In the genomic region with DNA sequence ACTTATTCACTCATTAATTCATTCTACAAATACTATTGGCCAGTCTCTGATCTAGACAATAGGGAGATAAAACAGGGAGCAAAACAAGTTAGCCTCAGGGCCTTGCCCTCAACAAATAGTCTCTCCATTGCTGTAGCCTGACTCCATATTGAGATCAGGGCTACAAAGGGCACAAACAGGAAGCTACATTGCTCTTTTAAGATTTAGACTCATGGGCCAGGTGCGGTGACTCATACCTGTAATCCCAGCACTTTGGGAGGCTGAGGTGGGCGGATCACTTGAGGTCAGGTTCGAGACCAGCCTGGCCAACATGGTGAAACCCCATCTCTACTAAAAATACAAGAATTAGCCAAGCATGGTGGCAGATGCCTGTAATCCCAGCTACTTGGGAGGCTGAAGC, we compare ENCODE assay signal across 8 cellular contexts. TPM values are rescaled to one million over a fixed set of nuclear protein-coding genes. Genes with fewer than 3 reads are reported as not detected.
A peak's percentile ranks its signal among the peaks of the same experiment; 100 is the strongest.
DNase-seq lines count a peak whose midpoint lies in the region; ATAC-seq and TF ChIP-seq lines count a peak whose summit lies in the region.
"Not testable (repeated sequence)": the region's sequence is repeated elsewhere in the genome, so short reads cannot be mapped to it uniquely, and the experiment has no call there.

No MANE protein-coding gene starts in this region.

- H3K79me1 ChIP-seq in mesendoderm (ENCODE audit: low read length) = not testable (repeated sequence)

- H3K36me3 ChIP-seq in mammary epithelial cell (ENCODE audit: insufficient read depth, low read length) = peaks cover 20% of the 10 kb centered on the region
- not testable (repeated sequence) for H3K36me3 ChIP-seq in mesendoderm (ENCODE audit: control insufficient read depth, insufficient read depth, low read length)

- POLR2A ChIA-PET in activated CD8-positive, alpha-beta T cell treated with anti-CD3 and anti-CD28 coated beads for 36 hours (lab: Charles Lee) = interaction anchor here (0.9 kb wide), 1 partner anchor 12 kb away, joined by 3 read pairs; no protein-coding TSS in a partner anchor

- not testable (repeated sequence) for H3K9ac ChIP-seq in mammary epithelial cell (ENCODE audit: insufficient read depth, low read length); mesendoderm (ENCODE audit: low read length)

- H3K4me1 ChIP-seq in mammary epithelial cell (ENCODE audit: insufficient read depth, low read length); mesendoderm (ENCODE audit: control insufficient read depth, low read depth, low read length): not testable (repeated sequence)

- H4K20me1 ChIP-seq in mammary epithelial cell (ENCODE audit: insufficient read depth, low read length) = not testable (repeated sequence)

- DNase-seq in Daoy (ENCODE audit: low read depth) = peak; percentile 7
- peak; percentile 13 for DNase-seq in HT1080 (ENCODE audit: low read depth)
- peak; percentile 2 for DNase-seq in SW480 (ENCODE audit: low spot score)
- peak; percentile 79 for DNase-seq in activated CD8-positive, alpha-beta T cell treated with anti-CD3 and anti-CD28 coated beads for 36 hours
- peak; percentile 34 for DNase-seq in activated naive CD4-positive, alpha-beta T cell treated with anti-CD3 and anti-CD28 coated beads for 36 hours
- DNase-seq in mammary epithelial cell = peak; percentile 13
- peak; percentile 1 for DNase-seq in mesendoderm
- DNase-seq in stimulated activated naive CD8-positive, alpha-beta T cell treated with anti-CD3 and anti-CD28 coated beads, Interleukin-15, Interleukin-2, amounts not matched to agents 100 U/mL and 50 U/mL, for 24 hours = peak; percentile 30

- not testable (repeated sequence) for TF ChIP-seq CTCF in activated CD8-positive, alpha-beta T cell treated with anti-CD3 and anti-CD28 coated beads for 36 hours (IDR thresholded peaks at IDR 0.05); mammary epithelial cell (conservative IDR thresholded peaks at IDR 0.05 in 1 of 2, IDR thresholded peaks at IDR 0.05 in 1 of 2; ENCODE audit: extremely low read depth in 1 of 2, insufficient read depth in 1 of 2, low read depth in 1 of 2, low read length in 2 of 2)

- not testable (repeated sequence) for H3K27me3 Mint-ChIP-seq in activated CD8-positive, alpha-beta T cell treated with anti-CD3 and anti-CD28 coated beads for 36 hours; activated naive CD4-positive, alpha-beta T cell treated with anti-CD3 and anti-CD28 coated beads for 36 hours (ENCODE audit: low read depth)

- H3K56ac ChIP-seq in mesendoderm (ENCODE audit: low read length) = not testable (repeated sequence)

- not testable (repeated sequence) for H2AFZ ChIP-seq in mammary epithelial cell (ENCODE audit: low read depth, low read length)

- intact Hi-C loops in activated CD8-positive, alpha-beta T cell treated with anti-CD3 and anti-CD28 coated beads for 36 hours (cut with micrococcal nuclease); mammary epithelial cell (cut with micrococcal nuclease): not testable (repeated sequence)
- intact Hi-C loops in activated naive CD4-positive, alpha-beta T cell treated with anti-CD3 and anti-CD28 coated beads for 36 hours (cut with micrococcal nuclease) = loop anchor here (10.0 kb wide), 1 partner anchor 192 kb away; no protein-coding TSS in a partner anchor

- not testable (repeated sequence) for H2BK15ac ChIP-seq in mesendoderm (replicated peaks; ENCODE audit: low read depth)

- H3K18ac ChIP-seq in mesendoderm (ENCODE audit: low read length) = not testable (repeated sequence)

- H3K4me1 Mint-ChIP-seq in activated CD8-positive, alpha-beta T cell treated with anti-CD3 and anti-CD28 coated beads for 36 hours (ENCODE audit: low read depth); activated naive CD4-positive, alpha-beta T cell treated with anti-CD3 and anti-CD28 coated beads for 36 hours (ENCODE audit: low read depth): not testable (repeated sequence)

- H2BK5ac ChIP-seq in mesendoderm (ENCODE audit: low read length) = not testable (repeated sequence)

- H3K23ac ChIP-seq in mesendoderm (ENCODE audit: low read length) = not testable (repeated sequence)

- H3K4me3 ChIP-seq in mammary epithelial cell (replicated peaks in 1 of 3; ENCODE audit: insufficient read depth in 1 of 3, low read depth in 2 of 3, low read length in 3 of 3); mesendoderm (ENCODE audit: low read length): not testable (repeated sequence)

- H3K36me3 Mint-ChIP-seq in activated CD8-positive, alpha-beta T cell treated with anti-CD3 and anti-CD28 coated beads for 36 hours (ENCODE audit: low read depth) = peaks cover 39% of the 10 kb centered on the region
- peaks cover 40% of the 10 kb centered on the region for H3K36me3 Mint-ChIP-seq in activated naive CD4-positive, alpha-beta T cell treated with anti-CD3 and anti-CD28 coated beads for 36 hours (ENCODE audit: low read depth)

- not testable (repeated sequence) for H2AK5ac ChIP-seq in mesendoderm (ENCODE audit: low read length)

- dilution Hi-C loops in mammary epithelial cell (cut with HindIII; ENCODE audit: low sequenced_read_pairs) = not testable (repeated sequence)

- not testable (repeated sequence) for H3K79me2 ChIP-seq in mammary epithelial cell (ENCODE audit: insufficient read depth, low read length); mesendoderm (ENCODE audit: control insufficient read depth, insufficient read depth, low read length)

- CTCF ChIA-PET in activated CD8-positive, alpha-beta T cell treated with anti-CD3 and anti-CD28 coated beads for 36 hours (lab: Charles Lee) = interaction anchor here (0.6 kb wide), 1 partner anchor 91 kb away, joined by 3 read pairs; no protein-coding TSS in a partner anchor
- CTCF ChIA-PET in activated naive CD4-positive, alpha-beta T cell treated with anti-CD3 and anti-CD28 coated beads for 36 hours (lab: Charles Lee) = interaction anchor here (0.6 kb wide), 1 partner anchor 1158 kb away, joined by 3 read pairs; no protein-coding TSS in a partner anchor
- CTCF ChIA-PET in mammary epithelial cell (lab: Charles Lee; ENCODE audit: low non-redundant PET) = not testable (repeated sequence)

- in situ Hi-C loops in mammary epithelial cell (cut with MboI; ENCODE audit: low sequenced_read_pairs in 2 of 2) = not testable (repeated sequence)

- H3K4me2 ChIP-seq in mammary epithelial cell (ENCODE audit: insufficient read depth, low read depth, low read length); mesendoderm (ENCODE audit: low read length): not testable (repeated sequence)

- not testable (repeated sequence) for BruUV-seq in mammary epithelial cell (replicated peaks; lab: Mats Ljungman, UMichigan)

- H2BK120ac ChIP-seq in mesendoderm (ENCODE audit: low read depth, low read length) = not testable (repeated sequence)

- H4K5ac ChIP-seq in mesendoderm (ENCODE audit: low read length) = not testable (repeated sequence)

- not testable (repeated sequence) for H3K27ac ChIP-seq in mammary epithelial cell (ENCODE audit: insufficient read depth, low read depth, low read length); mesendoderm (ENCODE audit: low read depth, low read length)

- not testable (repeated sequence) for H3K27me3 ChIP-seq in mammary epithelial cell (ENCODE audit: insufficient read depth, low read length); mesendoderm (ENCODE audit: insufficient read depth, low read length, poor library complexity)

- not testable (repeated sequence) for H3K4ac ChIP-seq in mesendoderm (ENCODE audit: low read depth, low read length)

- peak; percentile 84 for ATAC-seq in activated CD8-positive, alpha-beta T cell treated with anti-CD3 and anti-CD28 coated beads for 36 hours
- ATAC-seq in stimulated activated naive CD8-positive, alpha-beta T cell treated with anti-CD3 and anti-CD28 coated beads, Interleukin-15, Interleukin-2, amounts not matched to agents 100 U/mL and 50 U/mL, for 24 hours = peak; percentile 69

- H3K27ac Mint-ChIP-seq in activated CD8-positive, alpha-beta T cell treated with anti-CD3 and anti-CD28 coated beads for 36 hours = peak overlapping the region; percentile 60
- H3K27ac Mint-ChIP-seq in activated naive CD4-positive, alpha-beta T cell treated with anti-CD3 and anti-CD28 coated beads for 36 hours = not testable (repeated sequence)

- not testable (repeated sequence) for H3K9me3 Mint-ChIP-seq in activated CD8-positive, alpha-beta T cell treated with anti-CD3 and anti-CD28 coated beads for 36 hours; activated naive CD4-positive, alpha-beta T cell treated with anti-CD3 and anti-CD28 coated beads for 36 hours

- WGBS in mammary epithelial cell (ENCODE audit: low coverage, missing lambda C conversion rate) = 100% methylated on average over 2 of the region's 3 CpGs
- no CpG with 5 or more reads among the region's 3 CpGs for WGBS in mesendoderm (ENCODE audit: extremely low coverage, insufficient coverage, low lambda C conversion rate)

- H4K8ac ChIP-seq in mesendoderm (ENCODE audit: low read depth, low read length) = not testable (repeated sequence)

- H3K9me3 ChIP-seq in mammary epithelial cell (replicated peaks; ENCODE audit: insufficient read depth, low read length) = not testable (repeated sequence)

- not testable (repeated sequence) for H3K4me3 Mint-ChIP-seq in activated CD8-positive, alpha-beta T cell treated with anti-CD3 and anti-CD28 coated beads for 36 hours; activated naive CD4-positive, alpha-beta T cell treated with anti-CD3 and anti-CD28 coated beads for 36 hours

RNA-seq across cellular contexts. Expression of a gene that starts 33.3 kb away (rescaled TPM):
- total RNA-seq in Daoy (2014; rRNA removed; shearing (Covaris generic)) = 57.0 and 71.5 TPM in 2 replicates
- 20.6 and 22.7 TPM in 2 replicates for total RNA-seq in HT1080 (2014; rRNA removed; shearing (Covaris generic))
- polyA plus RNA-seq in HT1080 (2015; cell fraction: cytosol; rRNA removed) = 18.0 and 22.7 TPM in 2 replicates
- polyA plus RNA-seq in HT1080 (2015; cell fraction: nucleus; rRNA removed) = 34.1 and 34.3 TPM in 2 replicates
- 10 to 100 TPM; 14.3 to 15.2 TPM for total RNA-seq in activated CD8-positive, alpha-beta T cell treated with anti-CD3 and anti-CD28 coated beads for 36 hours
- 10 to 100 TPM; 14.3 to 15.2 TPM for total RNA-seq in activated naive CD4-positive, alpha-beta T cell treated with anti-CD3 and anti-CD28 coated beads for 36 hours
- 10 to 100 TPM; 20.3 to 26.3 TPM for total RNA-seq in mammary epithelial cell
- polyA plus RNA-seq in mammary epithelial cell = 12.6 TPM
- 8.7 TPM for polyA minus RNA-seq in mammary epithelial cell
- polyA plus RNA-seq in mesendoderm (2013, experiment 1 of 2) = 13.3 TPM
- 12.5 TPM for polyA plus RNA-seq in mesendoderm (2013, experiment 2 of 2)

RNA-seq across cellular contexts. Expression of a gene that starts 45.3 kb away (rescaled TPM):
- total RNA-seq in Daoy (2014; rRNA removed; shearing (Covaris generic)) = 14.2 and 16.8 TPM in 2 replicates
- 9.2 and 16.6 TPM in 2 replicates for total RNA-seq in HT1080 (2014; rRNA removed; shearing (Covaris generic))
- polyA plus RNA-seq in HT1080 (2015; cell fraction: cytosol; rRNA removed) = 4.1 and 5.6 TPM in 2 replicates
- polyA plus RNA-seq in HT1080 (2015; cell fraction: nucleus; rRNA removed) = 11.4 and 12.9 TPM in 2 replicates
- 1 to 10 TPM; 7.2 to 8.4 TPM for total RNA-seq in activated CD8-positive, alpha-beta T cell treated with anti-CD3 and anti-CD28 coated beads for 36 hours
- total RNA-seq in activated naive CD4-positive, alpha-beta T cell treated with anti-CD3 and anti-CD28 coated beads for 36 hours = 1 to 10 TPM; 8.2 to 8.4 TPM
- total RNA-seq in mammary epithelial cell = 10 to 100 TPM; 24.3 to 45.5 TPM
- polyA plus RNA-seq in mammary epithelial cell = 13.9 TPM
- 10.2 TPM for polyA minus RNA-seq in mammary epithelial cell
- 2.6 TPM for polyA plus RNA-seq in mesendoderm (2013, experiment 1 of 2)
- 2.5 TPM for polyA plus RNA-seq in mesendoderm (2013, experiment 2 of 2)

Comparison
In these comparisons a context has a peak if more than half of its experiments do, and no peak if none do; other contexts are left out.
1. DNase-seq: peak in every context shown above with its lines; median percentile 79 in activated CD8-positive, alpha-beta T cell treated with anti-CD3 and anti-CD28 coated beads for 36 hours; 34 in activated naive CD4-positive, alpha-beta T cell treated with anti-CD3 and anti-CD28 coated beads for 36 hours; 30 in stimulated activated naive CD8-positive, alpha-beta T cell treated with anti-CD3 and anti-CD28 coated beads, Interleukin-15, Interleukin-2, amounts not matched to agents 100 U/mL and 50 U/mL, for 24 hours; 13 in HT1080; 13 in mammary epithelial cell; 7 in Daoy; 2 in SW480; 1 in mesendoderm.